Comparison of ENCODE assay signal across 2 cellular contexts in genomic region chr21:32437729-32438128, GRCh38.
TF ChIP-seq lines count a peak whose summit lies in the region.

No MANE protein-coding gene starts in this region.

TF ChIP-seq in liver, 16 proteins besides CTCF, POLR2A, EP300 and RAD21:
- TF ChIP-seq GABPA (IDR thresholded peaks at IDR 0.05 in 1 of 2, conservative IDR thresholded peaks at IDR 0.05 in 1 of 2), result peak; percentile 44 to 68
- TF ChIP-seq RXRA (IDR thresholded peaks at IDR 0.05), result no peak
- no peak for TF ChIP-seq HNF4G (IDR thresholded peaks at IDR 0.05)
- TF ChIP-seq NR2F2 (IDR thresholded peaks at IDR 0.05), result no peak
- no peak for TF ChIP-seq HNF4A (conservative IDR thresholded peaks at IDR 0.05)
- no peak for TF ChIP-seq EGR1 (IDR thresholded peaks at IDR 0.05; ENCODE audit: low read depth in 2 of 2)
- no peak for TF ChIP-seq JUND (IDR thresholded peaks at IDR 0.05)
- no peak for TF ChIP-seq FOXA2 (IDR thresholded peaks at IDR 0.05)
- TF ChIP-seq ZBTB33 (IDR thresholded peaks at IDR 0.05), result no peak

TF ChIP-seq in HepG2, 621 proteins besides CTCF, POLR2A, EP300 and RAD21:
- no peak for TF ChIP-seq CHD2 (IDR thresholded peaks at IDR 0.05; ENCODE audit: low read depth, low read length)
- no peak for TF ChIP-seq MIXL1 (CRISPR knock-in tag; IDR thresholded peaks at IDR 0.05)
- TF ChIP-seq IRF1 (CRISPR knock-in tag; IDR thresholded peaks at IDR 0.05; ENCODE audit: low read depth), result no peak
- TF ChIP-seq BRF2 (CRISPR knock-in tag; IDR thresholded peaks at IDR 0.05), result no peak
- TF ChIP-seq AGO1 (IDR thresholded peaks at IDR 0.05; ENCODE audit: low read depth, low read length, poor library complexity, severe bottlenecking), result no peak
- TF ChIP-seq CCAR2 (optimal IDR thresholded peaks at IDR 0.05; ENCODE audit: low read depth, low read length), result no peak
- TF ChIP-seq ZFP82 (CRISPR knock-in tag; IDR thresholded peaks at IDR 0.05; ENCODE audit: borderline replicate concordance), result no peak
